29 cellular contexts compared by ENCODE assay signal in the genomic region with DNA sequence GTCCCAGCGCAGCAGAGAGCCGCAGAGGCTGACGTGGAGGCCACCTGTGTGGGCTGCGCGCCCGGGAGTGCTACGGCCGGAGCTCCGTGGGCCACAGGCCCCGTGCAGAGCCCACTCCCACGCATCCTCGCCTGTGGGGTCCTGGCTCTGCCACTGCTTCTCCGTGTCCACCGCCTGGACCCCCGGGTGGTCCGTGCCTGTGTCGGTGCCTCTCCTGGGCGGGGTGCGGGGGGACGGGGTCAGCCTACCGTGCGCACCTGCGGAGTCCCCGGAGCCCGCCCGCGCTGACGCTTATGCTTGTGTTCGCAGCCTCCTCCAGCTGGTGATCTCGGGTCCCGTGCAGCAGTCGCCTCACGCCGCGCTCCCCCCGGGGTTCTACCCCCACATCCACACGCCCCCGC. TPM values are rescaled to one million over a fixed set of nuclear protein-coding genes. Genes with fewer than 3 reads are reported as not detected.
"Had no signal": no experiment of that assay in that cellular context is flagged by ENCODE, and none has a peak within 500 bp of the region (broad histone marks: within the 10 kb centered on the region; RNA-seq: fewer than 3 reads in every experiment).

No MANE protein-coding gene starts in this region.

- H3K27ac ChIP-seq: brain microvascular endothelial cell, heart left ventricle, right lobe of liver, upper lobe of left lung had no signal

- H3K4me3 Mint-ChIP-seq: activated naive CD4-positive, alpha-beta T cell treated with anti-CD3 and anti-CD28 coated beads for 36 hours; activated naive CD8-positive, alpha-beta T cell treated with anti-CD3 and anti-CD28 coated beads, Interleukin-2, amount 10 ng/mL, durations not matched to agents 7 days and 5 days; activated T-helper 1 cell treated with anti-CD3 and anti-CD28 coated beads, Interleukin-12 subunit alpha, Interleukin-12 subunit beta, Interleukin-2, Interleukin-4 antibody, amounts not matched to agents 30 ng/mL and 10 ng/mL and 1 ng/mL, durations not matched to agents 14 hours and 24 hours and 36 hours; immature natural killer cell; natural killer cell; stimulated activated naive CD8-positive, alpha-beta T cell treated with anti-CD3 and anti-CD28 coated beads, Interleukin-15, Interleukin-2, amounts not matched to agents 100 ng/mL and 50 ng/mL, for 24 hours; T-helper 2 cell treated with Interferon-gamma antibody and Interleukin-4, amounts not matched to agents 5 μg/mL and 100 μg/mL, for 36 hours had no signal

- H3K4me1 Mint-ChIP-seq: activated naive CD8-positive, alpha-beta T cell treated with anti-CD3 and anti-CD28 coated beads, Interleukin-2, amount 10 ng/mL, durations not matched to agents 7 days and 5 days had no signal

- H3K27me3 Mint-ChIP-seq: activated naive CD8-positive, alpha-beta T cell treated with anti-CD3 and anti-CD28 coated beads, Interleukin-2, amount 10 ng/mL, durations not matched to agents 7 days and 5 days; stimulated activated naive CD8-positive, alpha-beta T cell treated with anti-CD3 and anti-CD28 coated beads, Interleukin-15, Interleukin-2, amounts not matched to agents 100 ng/mL and 50 ng/mL, for 24 hours had no signal

- ATAC-seq: left lobe of liver had no signal

- H3K27me3 ChIP-seq: brain microvascular endothelial cell, heart left ventricle, right lobe of liver, upper lobe of left lung had no signal

- DNase-seq: activated CD4-positive, alpha-beta T cell treated with anti-CD3 and anti-CD28 coated beads for 4 hours; activated CD4-positive, alpha-beta T cell treated with anti-CD3 and anti-CD28 coated beads, Interleukin-2, amount 50 U/mL, for 48 hours; activated CD8-positive, alpha-beta memory T cell treated with anti-CD3 and anti-CD28 coated beads for 24 hours; activated effector memory CD4-positive, alpha-beta T cell treated with anti-CD3 and anti-CD28 coated beads, Interleukin-2, amount 50 U/mL, for 16 hours; activated naive CD4-positive, alpha-beta T cell treated with anti-CD3 and anti-CD28 coated beads for 36 hours; activated naive CD8-positive, alpha-beta T cell treated with anti-CD3 and anti-CD28 coated beads, Interleukin-2, amount 10 ng/mL, durations not matched to agents 7 days and 5 days; activated T-cell treated with anti-CD3 and anti-CD28 coated beads, Interleukin-2, amount 50 U/mL, for 1 hour; brain microvascular endothelial cell; caudate nucleus; foreskin fibroblast; heart left ventricle; hypothalamus; immature natural killer cell; mesendoderm; natural killer cell; right lobe of liver; stimulated activated CD4-positive, alpha-beta T cell treated with anti-CD3 and anti-CD28 coated beads, Interleukin-2, amount 100 ng/mL, for 48 hours; substantia nigra; T-helper 1 cell had no signal

- H3K36me3 Mint-ChIP-seq: natural killer cell had no signal

- H3K9me3 ChIP-seq: heart left ventricle, right lobe of liver, upper lobe of left lung had no signal

- H3K4me1 ChIP-seq: heart left ventricle, right lobe of liver, upper lobe of left lung had no signal

- H3K4me3 ChIP-seq: heart left ventricle, lung, right lobe of liver, upper lobe of left lung had no signal

- H3K9me3 Mint-ChIP-seq: activated naive CD4-positive, alpha-beta T cell treated with anti-CD3 and anti-CD28 coated beads for 36 hours; activated naive CD8-positive, alpha-beta T cell treated with anti-CD3 and anti-CD28 coated beads, Interleukin-2, amount 10 ng/mL, durations not matched to agents 7 days and 5 days; activated T-helper 1 cell treated with anti-CD3 and anti-CD28 coated beads, Interleukin-12 subunit alpha, Interleukin-12 subunit beta, Interleukin-2, Interleukin-4 antibody, amounts not matched to agents 30 ng/mL and 10 ng/mL and 1 ng/mL, durations not matched to agents 14 hours and 24 hours and 36 hours; immature natural killer cell; natural killer cell; stimulated activated naive CD8-positive, alpha-beta T cell treated with anti-CD3 and anti-CD28 coated beads, Interleukin-15, Interleukin-2, amounts not matched to agents 100 ng/mL and 50 ng/mL, for 24 hours; T-helper 2 cell treated with Interferon-gamma antibody and Interleukin-4, amounts not matched to agents 5 μg/mL and 100 μg/mL, for 36 hours had no signal

- H3K27ac Mint-ChIP-seq: activated naive CD4-positive, alpha-beta T cell treated with anti-CD3 and anti-CD28 coated beads for 36 hours; activated naive CD8-positive, alpha-beta T cell treated with anti-CD3 and anti-CD28 coated beads, Interleukin-2, amount 10 ng/mL, durations not matched to agents 7 days and 5 days; activated T-helper 1 cell treated with anti-CD3 and anti-CD28 coated beads, Interleukin-12 subunit alpha, Interleukin-12 subunit beta, Interleukin-2, Interleukin-4 antibody, amounts not matched to agents 30 ng/mL and 10 ng/mL and 1 ng/mL, durations not matched to agents 14 hours and 24 hours and 36 hours; immature natural killer cell; natural killer cell; stimulated activated naive CD8-positive, alpha-beta T cell treated with anti-CD3 and anti-CD28 coated beads, Interleukin-15, Interleukin-2, amounts not matched to agents 100 ng/mL and 50 ng/mL, for 24 hours; T-helper 2 cell treated with Interferon-gamma antibody and Interleukin-4, amounts not matched to agents 5 μg/mL and 100 μg/mL, for 36 hours had no signal

RNA-seq across cellular contexts. Expression of a gene that starts 56.4 kb away (rescaled TPM):
- total RNA-seq: endothelial cell of umbilical vein, left lobe of liver, omental fat pad, posterior vena cava, skeletal muscle tissue had no signal
- polyA plus RNA-seq: endothelial cell of umbilical vein had no signal
